Comparison of ENCODE assay signal across 1 cellular context in genomic region chr22:35152316-35152715, GRCh38.
A peak's percentile ranks its signal among the peaks of the same experiment; 100 is the strongest.
TF ChIP-seq lines count a peak whose summit lies in the region.

No MANE protein-coding gene starts in this region.

TF ChIP-seq in H1, 55 proteins besides CTCF, POLR2A, EP300 and RAD21:
- TF ChIP-seq NRF1 (IDR thresholded peaks at IDR 0.05; ENCODE audit: low read depth, low read length) (no peak), MAX (IDR thresholded peaks at IDR 0.05) (peak; percentile 73), ATF2 (IDR thresholded peaks at IDR 0.05; ENCODE audit: low read length) (no peak), YY1 (IDR thresholded peaks at IDR 0.05; ENCODE audit: low read depth, low read length) (peak; percentile 70; the same call in 1 of the 2 replicates)
